23 cellular contexts compared by ENCODE assay signal in genomic region chr5:150601774-150602345, GRCh38. TPM values are rescaled to one million over a fixed set of nuclear protein-coding genes. Genes with fewer than 3 reads are reported as not detected.
DNase-seq lines count a peak whose midpoint lies in the region; ATAC-seq and TF ChIP-seq lines count a peak whose summit lies in the region.
"Had no signal": no experiment of that assay in that cellular context is flagged by ENCODE, and none has a peak within 500 bp of the region (broad histone marks: within the 10 kb centered on the region; RNA-seq: fewer than 3 reads in every experiment).

No MANE protein-coding gene starts in this region.

- H3K4me3 ChIP-seq in SK-N-MC (peak overlapping the region; percentile 76), coronary artery (peak overlapping the region; percentile 60), lower lobe of right lung (no peak overlapping the region), subcutaneous abdominal adipose tissue (ENCODE audit: low read depth in 1 of 5, low read length in 5 of 5) (no peak overlapping the region)
- H3K4me3 ChIP-seq: K562, ovary had no signal

- no peaks in the 10 kb centered on the region for H3K27me3 ChIP-seq in lower lobe of right lung (ENCODE audit: low read depth)
- H3K27me3 ChIP-seq in subcutaneous abdominal adipose tissue (ENCODE audit: control insufficient read depth in 5 of 5, insufficient read depth in 4 of 5, low read length in 5 of 5): no peaks in the 10 kb centered on the region
- H3K27me3 ChIP-seq: ovary, sigmoid colon had no signal

- H3K9ac ChIP-seq in SK-N-MC (ENCODE audit: insufficient read length) (no peak overlapping the region), subcutaneous abdominal adipose tissue (ENCODE audit: low read length in 5 of 5) (peak overlapping the region in 1 of 5 donors; percentile 31)

- intact Hi-C loops in lower lobe of right lung (cut with DNase I): no loop called here

- ATAC-seq in lower lobe of right lung (no peak), HG03571 (IDR thresholded peaks at IDR 0.05; ENCODE audit: unreplicated experiment) (no peak)
- ATAC-seq: activated CD4-positive, alpha-beta T cell treated with anti-CD3 and anti-CD28 coated beads for 36 hours; K562; T-cell had no signal

- no peaks in the 10 kb centered on the region for H3K9me3 ChIP-seq in SK-N-MC (ENCODE audit: low read depth, low read length)
- no peaks in the 10 kb centered on the region for H3K9me3 ChIP-seq in lower lobe of right lung
- no peaks in the 10 kb centered on the region for H3K9me3 ChIP-seq in subcutaneous abdominal adipose tissue (ENCODE audit: control insufficient read depth in 5 of 5, low read length in 5 of 5)
- H3K9me3 ChIP-seq: ovary, sigmoid colon had no signal

- peak overlapping the region; percentile 91 for H3K27ac ChIP-seq in SK-N-MC
- H3K27ac ChIP-seq in coronary artery: peak overlapping the region; percentile 93
- H3K27ac ChIP-seq in lower lobe of right lung: no peak overlapping the region
- H3K27ac ChIP-seq in subcutaneous abdominal adipose tissue (ENCODE audit: low read depth, low read length): peak overlapping the region; percentile 57

- no peak for DNase-seq in SK-N-MC (ENCODE audit: low read depth, low spot score)
- no peak for DNase-seq in coronary artery (ENCODE audit: low spot score)
- DNase-seq in lower lobe of right lung: peak; percentile 36
- DNase-seq in activated naive CD4-positive, alpha-beta T cell (lab: John Stamatoyannopoulos, UW): no peak
- no peak for DNase-seq in DMS79 (lab: John Stamatoyannopoulos, UW)
- DNase-seq: activated CD4-positive, alpha-beta T cell treated with anti-CD3 and anti-CD28 coated beads for 36 hours; activated naive CD4-positive, alpha-beta T cell treated with anti-CD3 and anti-CD28 coated beads, Interleukin-2, amount 50 U/mL, for 16 hours; activated T-cell treated with anti-CD3 and anti-CD28 coated beads, Interleukin-2, amount 50 U/mL, for 48 hours; cerebellar nuclear complex; DMS53; effector CD4-positive, alpha-beta T cell; erythroblast; kidney glomerular epithelial cell; mesendoderm; naive B cell; NCI-H1436 treated with DMSO at 0.1 percent for 48 hours; NCI-H69; sigmoid colon; T-cell had no signal

- peaks cover 27% of the 10 kb centered on the region for H3K4me1 ChIP-seq in lower lobe of right lung
- H3K4me1 ChIP-seq in subcutaneous abdominal adipose tissue (ENCODE audit: control insufficient read depth in 5 of 5, insufficient read depth in 5 of 5, low read length in 5 of 5): peaks cover 5 to 65% (median 19%) of the 10 kb centered on the region in 5 donors

- TF ChIP-seq CTCF in coronary artery (IDR thresholded peaks at IDR 0.05) (no peak), lower lobe of right lung (IDR thresholded peaks at IDR 0.05) (no peak)

- H3K36me3 ChIP-seq in SK-N-MC (ENCODE audit: insufficient read depth, low read length): no peaks in the 10 kb centered on the region
- no peaks in the 10 kb centered on the region for H3K36me3 ChIP-seq in lower lobe of right lung
- no peaks in the 10 kb centered on the region for H3K36me3 ChIP-seq in subcutaneous abdominal adipose tissue (ENCODE audit: control insufficient read depth in 5 of 5, insufficient read depth in 5 of 5, low read length in 5 of 5)
- H3K36me3 ChIP-seq: ovary, sigmoid colon had no signal

RNA-seq across cellular contexts. Expression of gene SYNPO, which starts 38.6 kb away (rescaled TPM):
- 90.6 TPM for total RNA-seq in lower lobe of right lung

RNA-seq across cellular contexts. Expression of gene MYOZ3, which starts 59.2 kb away (rescaled TPM):
- total RNA-seq in lower lobe of right lung: 0.92 TPM
- total RNA-seq: K562, T-cell had no signal

Comparison
In these comparisons a context has a peak if more than half of its experiments do, and no peak if none do; other contexts are left out.
1. H3K4me3 ChIP-seq: peak in SK-N-MC (single experiment) and coronary artery (single experiment); none in lower lobe of right lung (single experiment) and subcutaneous abdominal adipose tissue (0 of 5).